In the genomic region with DNA sequence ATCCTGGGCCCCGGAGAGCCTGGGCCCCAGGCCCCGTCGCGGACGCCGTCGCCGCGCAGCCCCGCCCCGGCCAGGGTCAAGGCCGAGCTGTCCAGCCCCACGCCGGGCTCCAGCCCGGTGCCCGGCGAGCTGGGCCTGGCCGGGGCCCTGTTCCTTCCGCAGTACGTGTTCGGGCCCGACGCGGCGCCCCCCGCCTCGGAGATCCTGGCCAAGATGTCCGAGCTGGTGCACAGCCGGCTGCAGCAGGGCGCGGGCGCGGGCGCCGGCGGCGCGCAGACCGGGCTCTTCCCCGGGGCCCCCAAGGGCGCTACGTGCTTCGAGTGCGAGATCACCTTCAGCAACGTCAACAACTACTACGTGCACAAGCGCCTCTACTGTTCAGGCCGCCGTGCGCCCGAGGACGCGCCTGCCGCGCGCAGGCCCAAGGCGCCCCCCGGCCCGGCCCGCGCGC, we compare ENCODE assay signal across 9 cellular contexts. TPM values are rescaled to one million over a fixed set of nuclear protein-coding genes. Genes with fewer than 3 reads are reported as not detected.
DNase-seq lines count a peak whose midpoint lies in the region; ATAC-seq, FAIRE-seq and TF ChIP-seq lines count a peak whose summit lies in the region.
"Had no signal": no experiment of that assay in that cellular context is flagged by ENCODE, and none has a peak within 500 bp of the region (broad histone marks: within the 10 kb centered on the region; RNA-seq: fewer than 3 reads in every experiment).

No MANE protein-coding gene starts in this region.

- H3K4me1 ChIP-seq in H1 (replicated peaks in 1 of 4; ENCODE audit: control insufficient read depth in 3 of 4, insufficient read depth in 4 of 4, low read length in 3 of 4): peaks cover 0 to 12% (median 7%) of the 10 kb centered on the region in 4 experiments; a peak in 6 of 7 replicates
- H3K4me1 ChIP-seq in HepG2 (ENCODE audit: insufficient read depth, low read length): peaks cover 12% of the 10 kb centered on the region
- H3K4me1 ChIP-seq in thyroid gland: peaks cover 26 to 36% of the 10 kb centered on the region in 2 donors

- no peaks in the 10 kb centered on the region for H3K9me3 ChIP-seq in H1 (ENCODE audit: insufficient read depth in 2 of 2, low read depth in 1 of 2, low read length in 1 of 2)
- H3K9me3 ChIP-seq in HepG2 (ENCODE audit: low read length): no peaks in the 10 kb centered on the region
- H3K9me3 ChIP-seq in thyroid gland: no peaks in the 10 kb centered on the region

- peak overlapping the region in 3 of 4 experiments; percentile 34 to 64 (median 54); a peak in 4 of 7 replicates for H3K9ac ChIP-seq in H1 (replicated peaks in 1 of 4; ENCODE audit: extremely low read depth in 1 of 4, low read depth in 3 of 4, low read length in 3 of 4)
- H3K9ac ChIP-seq in HepG2 (ENCODE audit: insufficient read depth, low read depth, low read length): no peak overlapping the region

- no peak overlapping the region for H2AK5ac ChIP-seq in H1 (ENCODE audit: low read depth, low read length)

- TF ChIP-seq POLR2A in H1 (IDR thresholded peaks at IDR 0.05; ENCODE audit: control extremely low read depth in 1 of 2, low read depth in 2 of 2, low read length in 2 of 2) (no peak), HepG2 (IDR thresholded peaks at IDR 0.05; ENCODE audit: insufficient read depth in 1 of 2, low read depth in 2 of 2, low read length in 2 of 2) (no peak), thyroid gland (IDR thresholded peaks at IDR 0.05) (peak in 1 of 2 donors; percentile 37), GM12891 (IDR thresholded peaks at IDR 0.05; ENCODE audit: low read depth, low read length) (no peak)

- H2BK12ac ChIP-seq in H1 (ENCODE audit: low read depth, low read length): no peak overlapping the region

- TF ChIP-seq EP300 in H1 (IDR thresholded peaks at IDR 0.05; ENCODE audit: borderline replicate concordance in 1 of 2, low read depth in 2 of 2, low read length in 2 of 2): no peak
- TF ChIP-seq EP300 in HepG2 (IDR thresholded peaks at IDR 0.05; ENCODE audit: low read depth in 2 of 2, low read length in 2 of 2): no peak
- TF ChIP-seq EP300 in HepG2 (CRISPR knock-in tag; IDR thresholded peaks at IDR 0.05; ENCODE audit: borderline replicate concordance): no peak

- H3K4me2 ChIP-seq in H1 (ENCODE audit: insufficient read depth in 1 of 2, low read depth in 2 of 2, low read length in 2 of 2) (peak overlapping the region; percentile 30 to 72), HepG2 (ENCODE audit: low read depth, low read length) (no peak overlapping the region)

- no peak overlapping the region for H3K27ac ChIP-seq in H1 (ENCODE audit: low read depth, low read length)
- no peak overlapping the region for H3K27ac ChIP-seq in HepG2 (ENCODE audit: extremely low read length, insufficient read depth, low read length)
- peak overlapping the region in 1 of 3 donors; percentile 45 for H3K27ac ChIP-seq in thyroid gland

- no peak overlapping the region for H3K56ac ChIP-seq in H1 (replicated peaks; ENCODE audit: insufficient read length, low read depth, low read length)

- no peak overlapping the region for H3K14ac ChIP-seq in H1 (ENCODE audit: insufficient read length)

- no peaks in the 10 kb centered on the region for H3K79me2 ChIP-seq in H1 (ENCODE audit: control insufficient read depth in 1 of 2, insufficient read depth in 2 of 2, low read length in 2 of 2)
- H3K79me2 ChIP-seq in HepG2 (ENCODE audit: insufficient read depth, low read length): no peaks in the 10 kb centered on the region

- H3K27me3 ChIP-seq in H1 (replicated peaks in 1 of 4; ENCODE audit: control insufficient read depth in 3 of 4, extremely low read depth in 1 of 4, insufficient read depth in 3 of 4, low read length in 3 of 4) (no peaks in the 10 kb centered on the region; a peak in 2 of 7 replicates), HepG2 (ENCODE audit: control insufficient read depth in 1 of 2, insufficient read depth in 2 of 2, low read length in 2 of 2) (peaks cover 0 to 5% of the 10 kb centered on the region in 2 experiments; a peak in 3 of 5 replicates), thyroid gland (no peaks in the 10 kb centered on the region)

- H3K4me3 ChIP-seq in H1 (ENCODE audit: extremely low read depth in 1 of 4, insufficient read depth in 2 of 4, low read depth in 3 of 4, low read length in 4 of 4) (peak overlapping the region; percentile 24 to 87 (median 50)), HepG2 (replicated peaks in 1 of 3; ENCODE audit: insufficient read depth in 1 of 3, low read depth in 2 of 3, low read length in 3 of 3) (no peak overlapping the region), thyroid gland (replicated peaks in 1 of 3) (peak overlapping the region in 1 of 3 donors; percentile 46)

- H3K23ac ChIP-seq in H1 (ENCODE audit: insufficient read length): no peak overlapping the region

- H4K20me1 ChIP-seq in H1 (replicated peaks in 1 of 2; ENCODE audit: control insufficient read depth in 1 of 2, insufficient read depth in 2 of 2, low read length in 2 of 2) (peaks cover 0 to 16% of the 10 kb centered on the region in 2 experiments), HepG2 (ENCODE audit: insufficient read depth, low read length) (no peaks in the 10 kb centered on the region; the same call in 1 of the 2 replicates)

- 4% methylated on average over 40 of the region's 62 CpGs; no CpG with 5 or more reads in 1 of the 2 experiments for WGBS in H1 (ENCODE audit: extremely low coverage in 1 of 2, insufficient coverage in 1 of 2, insufficient read length in 1 of 2, insufficient replicate concordance in 2 of 2, low coverage in 1 of 2, low lambda C conversion rate in 2 of 2, missing lambda C conversion rate in 1 of 2), 2 experiments
- WGBS in HepG2 (ENCODE audit: low lambda C conversion rate): 96% methylated on average over 42 of the region's 62 CpGs
- 18% methylated on average over 9 of the region's 62 CpGs; no CpG with 5 or more reads in 1 of the 2 donors for WGBS in thyroid gland, 2 donors

- in situ Hi-C loops in HepG2 (cut with HindIII; ENCODE audit: extremely low pct_ligation_motif_present, low pct_unique_long_range_greater_than_20kb): no loop called here

- CTCF ChIA-PET in H1 (lab: Charles Lee; ENCODE audit: partially characterized antibody): interaction anchor here (0.6 to 1.2 kb wide), 3 partner anchors 29 to 130 kb away, joined by 3 to 4 read pairs (median 3); no protein-coding TSS in a partner anchor
- CTCF ChIA-PET in HepG2 (lab: Yijun Ruan, JAX; ENCODE audit: low intra/inter-chr PET ratio, low total read pairs): no interaction called here

- peak overlapping the region; percentile 35 for H4K8ac ChIP-seq in H1 (ENCODE audit: extremely low read depth, insufficient read depth, low read length)

- no peak for ATAC-seq in HepG2

- H3K36me3 ChIP-seq in H1 (ENCODE audit: control insufficient read depth in 2 of 4, insufficient read depth in 4 of 4, low read length in 3 of 4): no peaks in the 10 kb centered on the region; a peak in 1 of 8 replicates
- peaks cover 15 to 21% of the 10 kb centered on the region in 2 experiments; a peak in 4 of 5 replicates for H3K36me3 ChIP-seq in HepG2 (replicated peaks in 1 of 2; ENCODE audit: control insufficient read depth in 1 of 2, insufficient read depth in 2 of 2, low read length in 2 of 2)
- H3K36me3 ChIP-seq in thyroid gland: no peaks in the 10 kb centered on the region

- POLR2A ChIA-PET in H1 (lab: Charles Lee; ENCODE audit: partially characterized antibody) (interaction anchor here (1.1 to 2.6 kb wide), 6 partner anchors 9 to 582 kb away, joined by 3 to 9 read pairs (median 6); a partner anchor contains a TSS), HepG2 (lab: Yijun Ruan, JAX) (no interaction called here)

- H2AFZ ChIP-seq in H1 (ENCODE audit: low read length): no peak overlapping the region
- no peak overlapping the region for H2AFZ ChIP-seq in HepG2 (ENCODE audit: low read length)

- H4K91ac ChIP-seq in H1 (replicated peaks; ENCODE audit: insufficient read length, low read length): no peak overlapping the region

- TF ChIP-seq RAD21 in H1 (IDR thresholded peaks at IDR 0.05 in 1 of 2, conservative IDR thresholded peaks at IDR 0.05 in 1 of 2; ENCODE audit: low read depth in 2 of 2, low read length in 2 of 2) (no peak), HepG2 (CRISPR knock-in tag; IDR thresholded peaks at IDR 0.05) (no peak)

- H3K4ac ChIP-seq in H1 (replicated peaks; ENCODE audit: insufficient read length, low read depth, low read length): peak overlapping the region; percentile 53

- intact Hi-C loops in HepG2 (cut with micrococcal nuclease; ENCODE audit: unreplicated experiment) (no loop called here), thyroid gland (cut with DNase I) (no loop called here)

- H3K79me1 ChIP-seq in H1 (ENCODE audit: low read depth, low read length): 0 out of 2 replicates have a peak, but pooled peaks cover 4% of the 10 kb centered on the region

- no peak overlapping the region; the same call in 1 of the 2 replicates for H3K18ac ChIP-seq in H1 (ENCODE audit: extremely low read depth, low read length)

- DNase-seq in LHCN-M2 (ENCODE audit: low read depth) (peak; percentile 13), H1 (ENCODE audit: low read depth in 1 of 2, low spot score in 2 of 2) (no peak), HepG2 (ENCODE audit: low spot score) (no peak), thyroid gland (peak; percentile 42 to 46), GM12891 (ENCODE audit: insufficient read length, low spot score) (no peak), T-helper 1 cell (no peak), cerebellum (ENCODE audit: low spot score) (no peak), NCI-H82 (lab: John Stamatoyannopoulos, UW) (no peak)

- no peak for FAIRE-seq in H1 (lab: Jason Lieb, UNC)
- no peak for FAIRE-seq in HepG2 (lab: Jason Lieb, UNC)
- no peak for FAIRE-seq in GM12891 (lab: Jason Lieb, UNC)
- FAIRE-seq: endometrium had no signal

- no peak overlapping the region for H2BK15ac ChIP-seq in H1 (ENCODE audit: low read length)

- no peak overlapping the region for H2BK20ac ChIP-seq in H1 (ENCODE audit: low read length)

- BruUV-seq in HepG2 (replicated peaks; lab: Mats Ljungman, UMichigan): no TSS peak

- H2BK120ac ChIP-seq in H1 (replicated peaks; ENCODE audit: low read depth, low read length): no peak overlapping the region

- TF ChIP-seq CTCF in H1 (IDR thresholded peaks at IDR 0.05; ENCODE audit: control extremely low read depth in 1 of 3, insufficient read depth in 1 of 3, low read depth in 1 of 3, low read length in 3 of 3) (no peak), HepG2 (CRISPR knock-in tag; IDR thresholded peaks at IDR 0.05) (no peak), thyroid gland (IDR thresholded peaks at IDR 0.05) (no peak)

- H3K23me2 ChIP-seq in H1 (ENCODE audit: low read depth, low read length): peaks cover 10% of the 10 kb centered on the region; the same call in 1 of the 2 replicates

- H2BK5ac ChIP-seq in H1 (ENCODE audit: low read depth, low read length): no peak overlapping the region

- H4K5ac ChIP-seq in H1 (ENCODE audit: insufficient read length, low read depth, low read length): peak overlapping the region; percentile 66

RNA-seq across cellular contexts. Expression of a gene that starts 36.8 kb away (rescaled TPM):
- total RNA-seq in LHCN-M2 (2014; rRNA removed) (15.8 and 20.0 TPM in 2 replicates), HepG2 (2016; rRNA removed; fragmentation: Illumina TruSeq; extraction: Trizol) (19.7 and 27.4 TPM in 2 replicates), thyroid gland (10 to 100 TPM; 14.8 to 25.5 (median 20.9) TPM), cerebellum (17.9 TPM)
- polyA plus RNA-seq in LHCN-M2 (2012): 19.7 TPM
- 70.3 and 73.2 TPM in 2 replicates for total RNA-seq in H1 (2021; fragmentation: NEBNext Ultra II Directional; extraction: Animal tissue kit (Norgen Biotek cat#: 25700))
- polyA plus RNA-seq in H1 (2011; rRNA removed) (12.1 and 19.2 TPM in 2 replicates), HepG2 (2011; rRNA removed) (11.2 and 12.7 TPM in 2 replicates)
- 17.0 TPM for polyA plus RNA-seq in H1 (2011; cell fraction: cytosol; rRNA removed)
- polyA plus RNA-seq in H1 (2011; cell fraction: nucleus; rRNA removed): 42.7 TPM
- 44.2 to 48.4 TPM (median 46.4 TPM) in 4 replicates for polyA plus RNA-seq in H1 (2012, experiment 1 of 2)
- 35.2 TPM for polyA plus RNA-seq in H1 (2012, experiment 2 of 2)
- polyA plus RNA-seq in H1 (2013, experiment 1 of 2): 47.2 TPM
- 44.5 TPM for polyA plus RNA-seq in H1 (2013, experiment 2 of 2)
- polyA minus RNA-seq in H1 (2011; rRNA and poly(A)+ RNA removed): 6.4 and 11.1 TPM in 2 replicates
- 19.7 TPM for polyA minus RNA-seq in H1 (2011; cell fraction: cytosol; rRNA and poly(A)+ RNA removed)
- 18.5 TPM for polyA minus RNA-seq in H1 (2011; cell fraction: nucleus; rRNA and poly(A)+ RNA removed)
- total RNA-seq in HepG2 (2016; cell fraction: cytosol; rRNA removed; fragmentation: Illumina TruSeq; extraction: Trizol; ENCODE audit: low read depth): 19.4 and 24.7 TPM in 2 replicates
- 14.3 and 27.1 TPM in 2 replicates for total RNA-seq in HepG2 (2016; cell fraction: insoluble cytoplasmic fraction; rRNA removed; fragmentation: Illumina TruSeq; extraction: Trizol)
- total RNA-seq in HepG2 (2016; cell fraction: membrane; rRNA removed; fragmentation: Illumina TruSeq; extraction: Trizol): 13.2 and 13.7 TPM in 2 replicates
- total RNA-seq in HepG2 (2016; cell fraction: nucleus; rRNA removed; fragmentation: Illumina TruSeq; extraction: Trizol): 23.0 and 25.0 TPM in 2 replicates
- polyA plus RNA-seq in HepG2 (2011; cell fraction: cytosol; rRNA removed): 5.1 and 6.6 TPM in 2 replicates
- polyA plus RNA-seq in HepG2 (2011; cell fraction: nucleus; rRNA removed): 52.8 and 62.1 TPM in 2 replicates
- polyA plus RNA-seq in HepG2 (2012): 25.6 and 26.4 TPM in 2 replicates
- 2.5 and 2.8 TPM in 2 replicates for polyA plus RNA-seq in HepG2 (2016; cell fraction: cytosol; fragmentation: Illumina TruSeq; extraction: Trizol; ENCODE audit: low read depth)
- 25.5 and 39.1 TPM in 2 replicates for polyA plus RNA-seq in HepG2 (2016; cell fraction: insoluble cytoplasmic fraction; fragmentation: Illumina TruSeq; extraction: Trizol; ENCODE audit: low read depth)
- 6.0 and 7.1 TPM in 2 replicates for polyA plus RNA-seq in HepG2 (2016; cell fraction: membrane; fragmentation: Illumina TruSeq; extraction: Trizol; ENCODE audit: low read depth)
- 81.5 and 103 TPM in 2 replicates for polyA plus RNA-seq in HepG2 (2016; cell fraction: nucleus; fragmentation: Illumina TruSeq; extraction: Trizol; ENCODE audit: insufficient read depth, low read depth)
- 8.7 and 11.6 TPM in 2 replicates for polyA minus RNA-seq in HepG2 (2011; rRNA and poly(A)+ RNA removed; ENCODE audit: low replicate concordance)
- 9.7 and 11.0 TPM in 2 replicates for polyA minus RNA-seq in HepG2 (2011; cell fraction: cytosol; rRNA and poly(A)+ RNA removed)
- polyA minus RNA-seq in HepG2 (2011; cell fraction: nucleus; rRNA and poly(A)+ RNA removed): 21.3 and 25.5 TPM in 2 replicates
- 26.0 TPM for polyA plus RNA-seq in GM12891 (2012; ENCODE audit: low read depth, missing spikeins)

Comparison
In these comparisons a context has a peak if more than half of its experiments do, and no peak if none do; other contexts are left out.
1. DNase-seq: peak in LHCN-M2 (single experiment) and thyroid gland (2 of 2); none in H1 (0 of 2), HepG2 (single experiment), GM12891 (single experiment), T-helper 1 cell (0 of 5), cerebellum (single experiment) and NCI-H82 (single experiment).
2. H3K4me3 ChIP-seq: peak in H1 (4 of 4); none in HepG2 (0 of 3).